24 cellular contexts compared by ENCODE assay signal in the genomic region with DNA sequence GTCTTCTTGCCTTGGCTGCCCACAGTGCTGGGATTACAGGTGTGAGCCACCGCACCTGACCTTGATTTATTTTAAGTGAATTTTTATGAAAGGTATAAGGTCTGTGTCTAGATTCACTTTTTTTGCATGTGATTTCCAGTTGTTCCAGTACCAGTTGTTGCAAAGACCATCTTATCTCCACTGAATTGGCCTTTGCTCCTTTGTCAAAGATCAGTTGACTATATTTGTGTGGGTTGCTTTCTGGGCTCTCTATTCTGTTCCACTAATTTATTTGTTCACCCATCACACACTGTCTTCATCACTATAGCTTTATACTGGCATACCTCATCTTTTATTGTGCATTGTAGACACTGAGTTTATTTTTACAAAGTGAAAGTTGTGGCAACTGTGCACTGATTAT. TPM values are rescaled to one million over a fixed set of nuclear protein-coding genes. Genes with fewer than 3 reads are reported as not detected.
A peak's percentile ranks its signal among the peaks of the same experiment; 100 is the strongest.
DNase-seq lines count a peak whose midpoint lies in the region; ATAC-seq, FAIRE-seq and TF ChIP-seq lines count a peak whose summit lies in the region.
"Had no signal": no experiment of that assay in that cellular context is flagged by ENCODE, and none has a peak within 500 bp of the region (broad histone marks: within the 10 kb centered on the region; RNA-seq: fewer than 3 reads in every experiment).

No MANE protein-coding gene starts in this region.

- H2AFZ ChIP-seq in HepG2 (ENCODE audit: low read length) = no peak overlapping the region

- BruUV-seq in HepG2 (replicated peaks; lab: Mats Ljungman, UMichigan) = no TSS peak

- no peaks in the 10 kb centered on the region for H3K9me3 ChIP-seq in HepG2 (ENCODE audit: low read length)
- no peaks in the 10 kb centered on the region for H3K9me3 ChIP-seq in right lobe of liver
- H3K9me3 ChIP-seq: A549, Caco-2 had no signal

- peaks cover under 1% of the 10 kb centered on the region; the same call in 1 of the 2 replicates for H4K20me1 ChIP-seq in HepG2 (ENCODE audit: insufficient read depth, low read length)

- H3K4me1 ChIP-seq in HepG2 (ENCODE audit: insufficient read depth, low read length) (peaks cover 13% of the 10 kb centered on the region), right lobe of liver (peaks cover 0 to 12% (median 0%) of the 10 kb centered on the region in 4 donors)
- H3K4me1 ChIP-seq: A549 had no signal

- POLR2A ChIA-PET in HepG2 (lab: Yijun Ruan, JAX) = no interaction called here

- no peak for TF ChIP-seq RAD21 in HepG2 (CRISPR knock-in tag; IDR thresholded peaks at IDR 0.05)

- H3K27me3 ChIP-seq in HepG2 (ENCODE audit: control insufficient read depth in 1 of 2, insufficient read depth in 2 of 2, low read length in 2 of 2) (no peaks in the 10 kb centered on the region), right lobe of liver (no peaks in the 10 kb centered on the region)
- H3K27me3 ChIP-seq: BLaER1 treated with 17β-estradiol and CSF1 and Interleukin-3, amounts not matched to agents 10 nM and 100 nM had no signal

- CTCF ChIA-PET in HepG2 (lab: Yijun Ruan, JAX; ENCODE audit: low intra/inter-chr PET ratio, low total read pairs) = no interaction called here

- WGBS in HepG2 (ENCODE audit: low lambda C conversion rate) = 100% methylated on average over 1 of the region's 1 CpG
- WGBS in right lobe of liver (ENCODE audit: insufficient coverage, low coverage, low lambda C conversion rate, missing lambda C conversion rate) = 57% methylated on average over 1 of the region's 1 CpG

- peak; percentile 5 for DNase-seq in HuH-7 (ENCODE audit: low spot score)
- DNase-seq in HepG2 (ENCODE audit: low spot score) = peak; percentile 48
- no peak for DNase-seq in right lobe of liver
- DNase-seq in occipital lobe (lab: John Stamatoyannopoulos, UW) = no peak
- no peak for DNase-seq in activated CD4-positive, alpha-beta T cell treated with anti-CD3 and anti-CD28 coated beads, Interleukin-2, amount 50 U/mL, for 4 hours
- DNase-seq in H54 (ENCODE audit: insufficient read length, low spot score) = no peak
- DNase-seq: AML-193; Caco-2; CD4-positive, alpha-beta T cell; CD8-positive, alpha-beta T cell; DMS 273 treated with DMSO at 0.1 percent for 48 hours; DMS153; DMS53; DMS79; DND-41; EL; GDM1 had no signal

- H3K4me3 ChIP-seq in HepG2 (replicated peaks in 1 of 3; ENCODE audit: insufficient read depth in 1 of 3, low read depth in 2 of 3, low read length in 3 of 3) = no peak overlapping the region
- H3K4me3 ChIP-seq in right lobe of liver = no peak overlapping the region
- H3K4me3 ChIP-seq: A549; BLaER1 treated with 17β-estradiol and CSF1 and Interleukin-3, amounts not matched to agents 10 nM and 100 nM; GM12878 had no signal

- TF ChIP-seq POLR2A in HepG2 (IDR thresholded peaks at IDR 0.05; ENCODE audit: insufficient read depth in 1 of 2, low read depth in 2 of 2, low read length in 2 of 2) (no peak), right lobe of liver (IDR thresholded peaks at IDR 0.05) (no peak), H54 (IDR thresholded peaks at IDR 0.05; ENCODE audit: low read depth, low read length) (no peak)

- FAIRE-seq in HepG2 (lab: Jason Lieb, UNC) (no peak), H54 (lab: Jason Lieb, UNC) (no peak)
- FAIRE-seq: A549, GM12878, GM12892, GM18507 had no signal

- in situ Hi-C loops in HepG2 (cut with HindIII; ENCODE audit: extremely low pct_ligation_motif_present, low pct_unique_long_range_greater_than_20kb) = no loop called here

- peaks cover 4% of the 10 kb centered on the region for H3K79me2 ChIP-seq in HepG2 (ENCODE audit: insufficient read depth, low read length)

- peak; percentile 46; the same call in 2 of the 3 replicates for ATAC-seq in HepG2
- peak; percentile 81 to 88 (median 84) for ATAC-seq in right lobe of liver
- ATAC-seq: A549; CD8-positive, alpha-beta T cell; GM12878 had no signal

- no peak overlapping the region for H3K9ac ChIP-seq in HepG2 (ENCODE audit: insufficient read depth, low read depth, low read length)
- H3K9ac ChIP-seq: BLaER1 treated with 17β-estradiol and CSF1 and Interleukin-3, amounts not matched to agents 10 nM and 100 nM had no signal

- TF ChIP-seq CTCF in HepG2 (CRISPR knock-in tag; IDR thresholded peaks at IDR 0.05) = no peak
- no peak for TF ChIP-seq CTCF in right lobe of liver (IDR thresholded peaks at IDR 0.05)

- intact Hi-C loops in HepG2 (cut with micrococcal nuclease; ENCODE audit: unreplicated experiment) (no loop called here), right lobe of liver (cut with DNase I) (no loop called here)

- H3K36me3 ChIP-seq in HepG2 (replicated peaks in 1 of 2; ENCODE audit: control insufficient read depth in 1 of 2, insufficient read depth in 2 of 2, low read length in 2 of 2) (no peaks in the 10 kb centered on the region), right lobe of liver (no peaks in the 10 kb centered on the region)

- TF ChIP-seq EP300 in HepG2 (IDR thresholded peaks at IDR 0.05; ENCODE audit: low read depth in 2 of 2, low read length in 2 of 2) (no peak; a peak in 1 of 4 replicates), HepG2 (CRISPR knock-in tag; IDR thresholded peaks at IDR 0.05; ENCODE audit: borderline replicate concordance) (no peak)

- H3K4me2 ChIP-seq in HepG2 (ENCODE audit: low read depth, low read length) = peak overlapping the region; percentile 14; the same call in 1 of the 2 replicates
- H3K4me2 ChIP-seq: A549; BLaER1 treated with 17β-estradiol and CSF1 and Interleukin-3, amounts not matched to agents 10 nM and 100 nM had no signal

- peak overlapping the region; percentile 32 for H3K27ac ChIP-seq in HepG2 (ENCODE audit: extremely low read length, insufficient read depth, low read length)
- peak overlapping the region in 2 of 3 donors; percentile 41 to 59 for H3K27ac ChIP-seq in right lobe of liver
- H3K27ac ChIP-seq: 22Rv1; A549; BLaER1 treated with 17β-estradiol and CSF1 and Interleukin-3, amounts not matched to agents 10 nM and 100 nM; C4-2B had no signal

RNA-seq across cellular contexts. Expression of a gene that starts 56.3 kb away (rescaled TPM):
- total RNA-seq in HepG2 (2016; rRNA removed; fragmentation: Illumina TruSeq; extraction: Trizol) (14.5 and 15.1 TPM in 2 replicates), right lobe of liver (10 to 100 TPM in 4 of 6 experiments, 1 to 10 TPM in 2; 6.7 to 17.4 (median 10.5) TPM), occipital lobe (11.4 TPM)
- total RNA-seq in HepG2 (2016; cell fraction: cytosol; rRNA removed; fragmentation: Illumina TruSeq; extraction: Trizol; ENCODE audit: low read depth) = 1.8 and 2.1 TPM in 2 replicates
- total RNA-seq in HepG2 (2016; cell fraction: insoluble cytoplasmic fraction; rRNA removed; fragmentation: Illumina TruSeq; extraction: Trizol) = 11.8 and 14.7 TPM in 2 replicates
- total RNA-seq in HepG2 (2016; cell fraction: membrane; rRNA removed; fragmentation: Illumina TruSeq; extraction: Trizol) = 5.1 and 5.2 TPM in 2 replicates
- 12.6 and 14.4 TPM in 2 replicates for total RNA-seq in HepG2 (2016; cell fraction: nucleus; rRNA removed; fragmentation: Illumina TruSeq; extraction: Trizol)
- 7.2 and 8.2 TPM in 2 replicates for polyA plus RNA-seq in HepG2 (2011; rRNA removed)
- polyA plus RNA-seq in HepG2 (2011; cell fraction: cytosol; rRNA removed) = 3.6 and 4.0 TPM in 2 replicates
- 15.9 and 18.1 TPM in 2 replicates for polyA plus RNA-seq in HepG2 (2011; cell fraction: nucleus; rRNA removed)
- polyA plus RNA-seq in HepG2 (2012) = 10.9 and 11.3 TPM in 2 replicates
- polyA plus RNA-seq in HepG2 (2016; cell fraction: cytosol; fragmentation: Illumina TruSeq; extraction: Trizol; ENCODE audit: low read depth) = 0.49 and 0.55 TPM in 2 replicates
- polyA plus RNA-seq in HepG2 (2016; cell fraction: insoluble cytoplasmic fraction; fragmentation: Illumina TruSeq; extraction: Trizol; ENCODE audit: low read depth) = 7.8 and 11.0 TPM in 2 replicates
- 1.5 and 2.0 TPM in 2 replicates for polyA plus RNA-seq in HepG2 (2016; cell fraction: membrane; fragmentation: Illumina TruSeq; extraction: Trizol; ENCODE audit: low read depth)
- 16.3 and 18.8 TPM in 2 replicates for polyA plus RNA-seq in HepG2 (2016; cell fraction: nucleus; fragmentation: Illumina TruSeq; extraction: Trizol; ENCODE audit: insufficient read depth, low read depth)
- 16.7 and 18.1 TPM in 2 replicates for polyA minus RNA-seq in HepG2 (2011; rRNA and poly(A)+ RNA removed; ENCODE audit: low replicate concordance)
- 6.1 and 8.1 TPM in 2 replicates for polyA minus RNA-seq in HepG2 (2011; cell fraction: cytosol; rRNA and poly(A)+ RNA removed)
- 13.3 and 13.8 TPM in 2 replicates for polyA minus RNA-seq in HepG2 (2011; cell fraction: nucleus; rRNA and poly(A)+ RNA removed)

RNA-seq across cellular contexts. Expression of a gene that starts 57.5 kb away (rescaled TPM):
- total RNA-seq in HepG2 (2016; rRNA removed; fragmentation: Illumina TruSeq; extraction: Trizol) (73.6 and 94.9 TPM in 2 replicates), right lobe of liver (10 to 100 TPM in 3 of 6 experiments, 1 to 10 TPM in 3; 8.9 to 13.4 (median 10.3) TPM), occipital lobe (32.4 TPM)
- total RNA-seq in HepG2 (2016; cell fraction: cytosol; rRNA removed; fragmentation: Illumina TruSeq; extraction: Trizol; ENCODE audit: low read depth) = 15.2 and 17.0 TPM in 2 replicates
- total RNA-seq in HepG2 (2016; cell fraction: insoluble cytoplasmic fraction; rRNA removed; fragmentation: Illumina TruSeq; extraction: Trizol) = 76.1 and 101 TPM in 2 replicates
- 48.5 and 59.3 TPM in 2 replicates for total RNA-seq in HepG2 (2016; cell fraction: membrane; rRNA removed; fragmentation: Illumina TruSeq; extraction: Trizol)
- 26.5 and 29.8 TPM in 2 replicates for total RNA-seq in HepG2 (2016; cell fraction: nucleus; rRNA removed; fragmentation: Illumina TruSeq; extraction: Trizol)
- polyA plus RNA-seq in HepG2 (2011; rRNA removed) = 29.5 and 35.4 TPM in 2 replicates
- polyA plus RNA-seq in HepG2 (2011; cell fraction: cytosol; rRNA removed) = 19.6 and 30.9 TPM in 2 replicates
- 15.0 and 19.9 TPM in 2 replicates for polyA plus RNA-seq in HepG2 (2011; cell fraction: nucleus; rRNA removed)
- polyA plus RNA-seq in HepG2 (2012) = 25.1 and 34.4 TPM in 2 replicates
- polyA plus RNA-seq in HepG2 (2016; cell fraction: cytosol; fragmentation: Illumina TruSeq; extraction: Trizol; ENCODE audit: low read depth) = 17.3 and 17.5 TPM in 2 replicates
- polyA plus RNA-seq in HepG2 (2016; cell fraction: insoluble cytoplasmic fraction; fragmentation: Illumina TruSeq; extraction: Trizol; ENCODE audit: low read depth) = 93.7 and 105 TPM in 2 replicates
- polyA plus RNA-seq in HepG2 (2016; cell fraction: membrane; fragmentation: Illumina TruSeq; extraction: Trizol; ENCODE audit: low read depth) = 40.2 and 43.7 TPM in 2 replicates
- 53.1 and 56.0 TPM in 2 replicates for polyA plus RNA-seq in HepG2 (2016; cell fraction: nucleus; fragmentation: Illumina TruSeq; extraction: Trizol; ENCODE audit: insufficient read depth, low read depth)
- 10.4 and 14.8 TPM in 2 replicates for polyA minus RNA-seq in HepG2 (2011; rRNA and poly(A)+ RNA removed; ENCODE audit: low replicate concordance)
- 9.6 and 10.0 TPM in 2 replicates for polyA minus RNA-seq in HepG2 (2011; cell fraction: cytosol; rRNA and poly(A)+ RNA removed)
- 11.2 and 13.4 TPM in 2 replicates for polyA minus RNA-seq in HepG2 (2011; cell fraction: nucleus; rRNA and poly(A)+ RNA removed)

Comparison
In these comparisons a context has a peak if more than half of its experiments do, and no peak if none do; other contexts are left out.
1. DNase-seq: peak in HuH-7 (single experiment) and HepG2 (single experiment); none in right lobe of liver (0 of 3), occipital lobe (single experiment), activated CD4-positive, alpha-beta T cell treated with anti-CD3 and anti-CD28 coated beads, Interleukin-2, amount 50 U/mL, for 4 hours (0 of 2) and H54 (single experiment).